14 cellular contexts compared by ENCODE assay signal in genomic region chr6:129717287-129717686, GRCh38. TPM values are rescaled to one million over a fixed set of nuclear protein-coding genes. Genes with fewer than 3 reads are reported as not detected.
DNase-seq lines count a peak whose midpoint lies in the region; ATAC-seq and TF ChIP-seq lines count a peak whose summit lies in the region.
"Had no signal": no experiment of that assay in that cellular context is flagged by ENCODE, and none has a peak within 500 bp of the region (broad histone marks: within the 10 kb centered on the region; RNA-seq: fewer than 3 reads in every experiment).

No MANE protein-coding gene starts in this region.

- H3K9me3 ChIP-seq in A673 (ENCODE audit: low read depth, low read length, poor library complexity, severe bottlenecking): no peaks in the 10 kb centered on the region
- H3K9me3 ChIP-seq in mammary epithelial cell (replicated peaks; ENCODE audit: insufficient read depth, low read length): no peaks in the 10 kb centered on the region
- H3K9me3 ChIP-seq: spleen, suprapubic skin had no signal

- WGBS in mammary epithelial cell (ENCODE audit: low coverage, missing lambda C conversion rate): 68% methylated on average over 5 of the region's 5 CpGs

- no peak for ATAC-seq in HG03108 (IDR thresholded peaks at IDR 0.05; ENCODE audit: unreplicated experiment)

- no peaks in the 10 kb centered on the region for H3K79me2 ChIP-seq in mammary epithelial cell (ENCODE audit: insufficient read depth, low read length)

- H3K36me3 ChIP-seq in A673 (ENCODE audit: insufficient read depth, low read length, poor library complexity, severe bottlenecking): no peaks in the 10 kb centered on the region
- H3K36me3 ChIP-seq in mammary epithelial cell (ENCODE audit: insufficient read depth, low read length): no peaks in the 10 kb centered on the region
- H3K36me3 ChIP-seq in kidney epithelial cell (ENCODE audit: control insufficient read depth, insufficient read depth, low read length): no peaks in the 10 kb centered on the region
- H3K36me3 ChIP-seq: spleen, suprapubic skin had no signal

- no peak overlapping the region for H3K27ac ChIP-seq in A673 (ENCODE audit: low read depth, low read length, poor library complexity, severe bottlenecking)
- no peak overlapping the region for H3K27ac ChIP-seq in mammary epithelial cell (ENCODE audit: insufficient read depth, low read depth, low read length)
- no peak overlapping the region for H3K27ac ChIP-seq in caudate nucleus (ENCODE audit: low read depth, low read length)
- H3K27ac ChIP-seq: spleen, suprapubic skin had no signal

- dilution Hi-C loops in mammary epithelial cell (cut with HindIII; ENCODE audit: low sequenced_read_pairs): no loop called here

- H3K27me3 ChIP-seq in A673 (replicated peaks; ENCODE audit: insufficient read depth, low read depth, low read length, poor library complexity) (no peaks in the 10 kb centered on the region), mammary epithelial cell (ENCODE audit: insufficient read depth, low read length) (no peaks in the 10 kb centered on the region), kidney epithelial cell (ENCODE audit: control insufficient read depth, insufficient read depth, low read length) (no peaks in the 10 kb centered on the region)
- H3K27me3 ChIP-seq: spleen, suprapubic skin had no signal

- H3K4me2 ChIP-seq in mammary epithelial cell (ENCODE audit: insufficient read depth, low read depth, low read length): no peak overlapping the region

- DNase-seq in A673 (ENCODE audit: low spot score): peak; percentile 16
- DNase-seq in M059J (ENCODE audit: low read depth): peak; percentile 63
- peak; percentile 21 for DNase-seq in mammary epithelial cell
- peak; percentile 21 for DNase-seq in kidney epithelial cell (ENCODE audit: low read depth)
- DNase-seq in stimulated activated CD4-positive, alpha-beta T cell treated with anti-CD3 and anti-CD28 coated beads, Interleukin-2, amount 100 ng/mL, for 48 hours: no peak
- no peak for DNase-seq in caudate nucleus (lab: John Stamatoyannopoulos, UW)
- no peak for DNase-seq in activated effector memory CD4-positive, alpha-beta T cell treated with Interleukin-2 at 50 U/mL for 16 hours
- DNase-seq: activated naive CD4-positive, alpha-beta T cell treated with Interleukin-2 at 50 U/mL for 16 hours; cerebellar nuclear complex; NCI-H1092 treated with DMSO at 0.1 percent for 48 hours; occipital lobe; spleen had no signal

- H3K9ac ChIP-seq in mammary epithelial cell (ENCODE audit: insufficient read depth, low read length): no peak overlapping the region

- no peak overlapping the region for H2AFZ ChIP-seq in mammary epithelial cell (ENCODE audit: low read depth, low read length)

- peaks cover 7% of the 10 kb centered on the region for H3K4me1 ChIP-seq in A673 (ENCODE audit: insufficient read depth, low read length, poor library complexity, severe bottlenecking)
- peaks cover 6% of the 10 kb centered on the region for H3K4me1 ChIP-seq in mammary epithelial cell (ENCODE audit: insufficient read depth, low read length)

- in situ Hi-C loops in mammary epithelial cell (cut with MboI; ENCODE audit: low sequenced_read_pairs in 2 of 2): no loop called here

- CTCF ChIA-PET in A673 (lab: Charles Lee) (no interaction called here), mammary epithelial cell (lab: Charles Lee; ENCODE audit: low non-redundant PET) (no interaction called here)

- TF ChIP-seq CTCF in A673 (conservative IDR thresholded peaks at IDR 0.05; ENCODE audit: low read depth, low read length) (no peak), mammary epithelial cell (conservative IDR thresholded peaks at IDR 0.05 in 1 of 2, IDR thresholded peaks at IDR 0.05 in 1 of 2; ENCODE audit: extremely low read depth in 1 of 2, insufficient read depth in 1 of 2, low read depth in 1 of 2, low read length in 2 of 2) (no peak), kidney epithelial cell (IDR thresholded peaks at IDR 0.05; ENCODE audit: insufficient read depth, low read length, poor library complexity, severe bottlenecking) (no peak)

- H3K4me3 ChIP-seq in A673 (ENCODE audit: low read depth, low read length, poor library complexity, severe bottlenecking) (no peak overlapping the region), mammary epithelial cell (replicated peaks in 1 of 3; ENCODE audit: insufficient read depth in 1 of 3, low read depth in 2 of 3, low read length in 3 of 3) (no peak overlapping the region), kidney epithelial cell (ENCODE audit: low read depth, low read length) (no peak overlapping the region)
- H3K4me3 ChIP-seq: spleen, suprapubic skin had no signal

- no peaks in the 10 kb centered on the region for H4K20me1 ChIP-seq in mammary epithelial cell (ENCODE audit: insufficient read depth, low read length)

- POLR2A ChIA-PET in A673 (lab: Charles Lee; ENCODE audit: low non-redundant PET): no interaction called here

- BruUV-seq in A673 (replicated peaks; lab: Mats Ljungman, UMichigan) (no TSS peak), mammary epithelial cell (replicated peaks; lab: Mats Ljungman, UMichigan) (no TSS peak)

- intact Hi-C loops in A673 (cut with micrococcal nuclease; ENCODE audit: unreplicated experiment) (no loop called here), mammary epithelial cell (cut with micrococcal nuclease) (no loop called here)

RNA-seq across cellular contexts. Expression of gene ARHGAP18, which starts 7.3 kb away (rescaled TPM):
- 12.7 and 14.2 TPM in 2 replicates for total RNA-seq in A673 (2021)
- total RNA-seq in M059J (2014; rRNA removed; shearing (Covaris generic)): 28.3 and 31.2 TPM in 2 replicates
- total RNA-seq in mammary epithelial cell: 10 to 100 TPM; 20.8 to 28.5 TPM
- 14.9 TPM for polyA plus RNA-seq in mammary epithelial cell
- polyA minus RNA-seq in mammary epithelial cell: 17.2 TPM
- 11.9 and 16.3 TPM in 2 replicates for total RNA-seq in kidney epithelial cell

Comparison
In these comparisons a context has a peak if more than half of its experiments do, and no peak if none do; other contexts are left out.
1. DNase-seq: peak in A673 (single experiment), M059J (single experiment), mammary epithelial cell (single experiment) and kidney epithelial cell (single experiment); none in stimulated activated CD4-positive, alpha-beta T cell treated with anti-CD3 and anti-CD28 coated beads, Interleukin-2, amount 100 ng/mL, for 48 hours (0 of 2), caudate nucleus (0 of 61) and activated effector memory CD4-positive, alpha-beta T cell treated with Interleukin-2 at 50 U/mL for 16 hours (single experiment).